8 cellular contexts compared by ENCODE assay signal in the genomic region with DNA sequence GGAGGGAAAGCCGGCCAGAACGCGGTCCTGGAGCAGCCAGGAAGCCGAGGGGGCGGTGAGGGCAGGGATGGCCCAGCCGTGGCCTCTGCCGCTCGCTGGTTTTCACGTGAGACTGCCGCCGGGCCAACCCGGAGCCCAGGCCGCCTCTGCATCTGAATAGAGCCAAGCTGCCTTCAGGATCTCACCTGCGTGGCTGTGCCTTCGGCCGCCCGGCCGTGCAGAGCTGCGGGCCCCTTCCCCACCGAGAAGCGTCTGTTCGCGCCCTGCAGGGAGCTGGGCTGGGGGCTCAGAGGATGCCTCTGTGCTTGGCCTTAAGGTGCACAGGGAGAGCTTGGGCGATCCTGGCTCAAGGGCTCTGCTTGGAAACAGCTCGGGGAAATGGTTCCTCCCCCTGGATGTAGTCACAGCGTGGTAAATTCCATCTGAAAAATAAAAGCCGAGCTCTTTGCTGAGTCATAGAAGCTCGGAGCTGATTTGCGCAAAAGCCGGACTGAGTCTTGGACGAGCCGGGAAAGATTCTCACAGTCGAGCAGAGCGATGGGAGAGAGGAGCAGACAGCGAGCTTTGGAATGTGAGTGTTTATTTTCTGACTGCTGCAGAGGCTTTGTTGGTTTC. TPM values are rescaled to one million over a fixed set of nuclear protein-coding genes. Genes with fewer than 3 reads are reported as not detected.
DNase-seq lines count a peak whose midpoint lies in the region; ATAC-seq, FAIRE-seq and TF ChIP-seq lines count a peak whose summit lies in the region.

Gene JAKMIP3 (plus strand): TSS at position 456 of the 615 bp plus-strand sequence. CDS start 38,863 bp downstream, outside the sequence.

- TF ChIP-seq CTCF in natural killer cell (IDR thresholded peaks at IDR 0.05) (no peak), pancreas (IDR thresholded peaks at IDR 0.05) (no peak)

- peak; percentile 32 for FAIRE-seq in pancreas (lab: Jason Lieb, UNC)

- DNase-seq in natural killer cell (no peak), anterior cingulate cortex (lab: John Stamatoyannopoulos, UW) (peak in 49 of 58 donors; percentile 31 to 84 (median 67)), left cardiac atrium (peak; percentile 51), pancreas (peak in 5 of 6 donors; percentile 30 to 73 (median 50)), DMS153 (lab: John Stamatoyannopoulos, UW) (no peak), NCI-H446 treated with DMSO at 0.1 percent for 48 hours (lab: John Stamatoyannopoulos, UW) (no peak)
- no peak for DNase-seq in natural killer cell treated with Interleukin-12 subunit alpha and Interleukin-12 subunit beta and Interleukin-15 and Interleukin-18, amount 100 ng/mL, for 72 hours (ENCODE audit: low spot score)

- H3K36me3 ChIP-seq in pancreas, result no peaks in the 10 kb centered on the region

- H3K4me3 Mint-ChIP-seq in natural killer cell, result peak within 1 kb of the TSS; percentile 72
- no peak within 1 kb of the TSS for H3K4me3 Mint-ChIP-seq in natural killer cell treated with Interleukin-12 subunit alpha and Interleukin-12 subunit beta and Interleukin-15 and Interleukin-18, amount 100 ng/mL, for 72 hours

- no peaks in the 10 kb centered on the region for H3K36me3 Mint-ChIP-seq in natural killer cell
- no peaks in the 10 kb centered on the region for H3K36me3 Mint-ChIP-seq in natural killer cell treated with Interleukin-12 subunit alpha and Interleukin-12 subunit beta and Interleukin-15 and Interleukin-18, amount 100 ng/mL, for 72 hours

- peaks cover 6 to 7% of the 10 kb centered on the region in 2 donors for H3K4me1 Mint-ChIP-seq in natural killer cell
- peaks cover 0 to 5% of the 10 kb centered on the region in 2 donors for H3K4me1 Mint-ChIP-seq in natural killer cell treated with Interleukin-12 subunit alpha and Interleukin-12 subunit beta and Interleukin-15 and Interleukin-18, amount 100 ng/mL, for 72 hours (ENCODE audit: low read depth in 2 of 2)

- H3K27ac ChIP-seq in pancreas, result peak within 1 kb of the TSS in 1 of 4 donors; percentile 33

- H3K9me3 Mint-ChIP-seq in natural killer cell, result no peaks in the 10 kb centered on the region
- no peaks in the 10 kb centered on the region for H3K9me3 Mint-ChIP-seq in natural killer cell treated with Interleukin-12 subunit alpha and Interleukin-12 subunit beta and Interleukin-15 and Interleukin-18, amount 100 ng/mL, for 72 hours

- peak within 1 kb of the TSS; percentile 15 to 49 (median 26) for H3K4me3 ChIP-seq in pancreas

- H3K27me3 ChIP-seq in pancreas, result no peaks in the 10 kb centered on the region

- H3K27ac Mint-ChIP-seq in natural killer cell, result peak within 1 kb of the TSS in 1 of 2 donors; percentile 58
- peak within 1 kb of the TSS in 1 of 2 donors; percentile 53 for H3K27ac Mint-ChIP-seq in natural killer cell treated with Interleukin-12 subunit alpha and Interleukin-12 subunit beta and Interleukin-15 and Interleukin-18, amount 100 ng/mL, for 72 hours

- peak in 1 of 3 donors; percentile 33 for ATAC-seq in natural killer cell
- no peak for ATAC-seq in natural killer cell treated with Interleukin-12 subunit alpha and Interleukin-12 subunit beta and Interleukin-15 and Interleukin-18, amount 100 ng/mL, for 72 hours
- peak; percentile 77 to 93 for ATAC-seq in left cardiac atrium
- peak; percentile 89 to 94 (median 91) for ATAC-seq in pancreas
- no peak for ATAC-seq in GM19035 (IDR thresholded peaks at IDR 0.05; ENCODE audit: unreplicated experiment)

- intact Hi-C loops in natural killer cell (cut with micrococcal nuclease) (no loop called here), left cardiac atrium (cut with DNase I) (no loop called here), pancreas (cut with DNase I) (no loop called here)

- no peaks in the 10 kb centered on the region for H3K9me3 ChIP-seq in pancreas

- H3K4me1 ChIP-seq in pancreas, result no peaks in the 10 kb centered on the region

- 6% methylated on average over 35 of the region's 35 CpGs for WGBS in pancreas, 2 donors

- peaks cover 17 to 18% of the 10 kb centered on the region in 2 donors for H3K27me3 Mint-ChIP-seq in natural killer cell (ENCODE audit: low read depth in 2 of 2)
- H3K27me3 Mint-ChIP-seq in natural killer cell treated with Interleukin-12 subunit alpha and Interleukin-12 subunit beta and Interleukin-15 and Interleukin-18, amount 100 ng/mL, for 72 hours, result peaks cover 6 to 24% of the 10 kb centered on the region in 2 donors

RNA-seq across cellular contexts. Expression of gene JAKMIP3, which starts in this region (rescaled TPM):
- total RNA-seq in natural killer cell, result under 1 TPM; 0.19 to 0.45 (median 0.20) TPM
- under 1 TPM in 1 of 2 donors, not detected in 1; 0.05 TPM for total RNA-seq in natural killer cell treated with Interleukin-12 subunit alpha and Interleukin-12 subunit beta and Interleukin-15 and Interleukin-18, amount 100 ng/mL, for 72 hours
- 1 to 10 TPM in 1 of 2 donors, under 1 TPM in 1; 0.44 to 1.1 TPM for total RNA-seq in left cardiac atrium
- under 1 TPM; 0.19 to 0.37 (median 0.28) TPM for total RNA-seq in pancreas
- polyA plus RNA-seq in pancreas, result 1 to 10 TPM in 1 of 2 donors, under 1 TPM in 1; 0.95 to 1.4 TPM

Comparison
In these comparisons a context has a peak if more than half of its experiments do, and no peak if none do; other contexts are left out.
1. ATAC-seq: peak in left cardiac atrium (2 of 2) and pancreas (4 of 4); none in natural killer cell treated with Interleukin-12 subunit alpha and Interleukin-12 subunit beta and Interleukin-15 and Interleukin-18, amount 100 ng/mL, for 72 hours (0 of 2) and GM19035 (single experiment).
2. DNase-seq: peak in anterior cingulate cortex (49 of 58), left cardiac atrium (single experiment) and pancreas (5 of 6); none in natural killer cell (single experiment), natural killer cell treated with Interleukin-12 subunit alpha and Interleukin-12 subunit beta and Interleukin-15 and Interleukin-18, amount 100 ng/mL, for 72 hours (single experiment), DMS153 (single experiment) and NCI-H446 treated with DMSO at 0.1 percent for 48 hours (single experiment).